8 cellular contexts compared by ENCODE assay signal in genomic region chr16:2213817-2214720, GRCh38. TPM values are rescaled to one million over a fixed set of nuclear protein-coding genes. Genes with fewer than 3 reads are reported as not detected.
A peak's percentile ranks its signal among the peaks of the same experiment; 100 is the strongest.
DNase-seq lines count a peak whose midpoint lies in the region; ATAC-seq, FAIRE-seq and TF ChIP-seq lines count a peak whose summit lies in the region.

No MANE protein-coding gene starts in this region.

- TF ChIP-seq EP300 in A549 (IDR thresholded peaks at IDR 0.05), result no peak
- TF ChIP-seq EP300 in Ishikawa (IDR thresholded peaks at IDR 0.05; ENCODE audit: borderline replicate concordance), result no peak

- H3K9ac ChIP-seq in mucosa of rectum (ENCODE audit: low read depth in 1 of 2, low read length in 2 of 2), result peak overlapping the region; percentile 79 to 85

- POLR2A ChIA-PET in A549 (lab: Yijun Ruan, JAX), result interaction anchor here (1.0 to 3.1 kb wide), 9 partner anchors 8 to 468 kb away, joined by 3 to 31 read pairs (median 5); partner anchors contain the start of genes ECI1, KCTD5, MLST8 and TRAF7

- 0% methylated on average over 18 of the region's 99 CpGs for WGBS in A549 (ENCODE audit: missing lambda C conversion rate)

- CTCF ChIA-PET in A549 (lab: Yijun Ruan, JAX), result interaction anchor here (1.0 kb wide), 2 partner anchors 8 to 11 kb away, joined by 3 read pairs; partner anchors contain the start of gene MLST8

- H3K36me3 ChIP-seq in breast epithelium (no peaks in the 10 kb centered on the region), mucosa of rectum (ENCODE audit: control insufficient read depth in 2 of 2, insufficient read depth in 2 of 2, low read length in 2 of 2) (peaks cover 4 to 5% of the 10 kb centered on the region in 2 donors)

- H3K4me2 ChIP-seq in A549, result peak overlapping the region; percentile 100

- FAIRE-seq in A549 (lab: Jason Lieb, UNC), result no peak

- H3K4me1 ChIP-seq in A549, result peaks cover 30% of the 10 kb centered on the region
- peaks cover 10 to 26% of the 10 kb centered on the region in 2 donors for H3K4me1 ChIP-seq in breast epithelium
- peaks cover 18 to 22% of the 10 kb centered on the region in 2 donors for H3K4me1 ChIP-seq in mucosa of rectum (ENCODE audit: control insufficient read depth in 2 of 2, insufficient read depth in 2 of 2, low read length in 2 of 2)

- TF ChIP-seq RAD21 in A549 (conservative IDR thresholded peaks at IDR 0.05 in 1 of 2, IDR thresholded peaks at IDR 0.05 in 1 of 2), result no peak
- no peak for TF ChIP-seq RAD21 in Ishikawa (IDR thresholded peaks at IDR 0.05; ENCODE audit: low read depth)

- intact Hi-C loops in breast epithelium (cut with DNase I; ENCODE audit: low total_unique reads), result no loop called here

- peak; percentile 86 for TF ChIP-seq POLR2A in A549 (IDR thresholded peaks at IDR 0.05; ENCODE audit: low read length)
- TF ChIP-seq POLR2A in breast epithelium (IDR thresholded peaks at IDR 0.05), result no peak

- H3K9me3 ChIP-seq in A549, result no peaks in the 10 kb centered on the region
- H3K9me3 ChIP-seq in breast epithelium, result no peaks in the 10 kb centered on the region
- H3K9me3 ChIP-seq in mucosa of rectum (ENCODE audit: control insufficient read depth in 2 of 2, low read length in 2 of 2), result no peaks in the 10 kb centered on the region

- TF ChIP-seq CTCF in A549 (IDR thresholded peaks at IDR 0.05), result no peak
- no peak for TF ChIP-seq CTCF in breast epithelium (IDR thresholded peaks at IDR 0.05)

- ATAC-seq in A549 (peak in 1 of 2 experiments; percentile 28; a peak in 3 of 6 replicates), GM18873 (IDR thresholded peaks at IDR 0.05; ENCODE audit: low FRiP score, unreplicated experiment) (peak; percentile 13), HG03196 (IDR thresholded peaks at IDR 0.05; ENCODE audit: unreplicated experiment) (no peak)

- H3K27ac ChIP-seq in A549, result peak overlapping the region; percentile 89 to 95
- H3K27ac ChIP-seq in breast epithelium, result peak overlapping the region; percentile 52 to 76
- H3K27ac ChIP-seq in mucosa of rectum (ENCODE audit: low read depth in 2 of 2, low read length in 2 of 2), result peak overlapping the region; percentile 78 to 85

- H3K27me3 ChIP-seq in breast epithelium (no peaks in the 10 kb centered on the region), mucosa of rectum (ENCODE audit: control insufficient read depth in 2 of 2, insufficient read depth in 2 of 2, low read length in 2 of 2) (no peaks in the 10 kb centered on the region)

- no peak for DNase-seq in A549 (ENCODE audit: low read depth in 1 of 2, low spot score in 1 of 2)
- DNase-seq in breast epithelium (ENCODE audit: low spot score in 2 of 2), result no peak
- DNase-seq in kidney glomerular epithelial cell (lab: John Stamatoyannopoulos, UW), result no peak
- DNase-seq in HK-2 (ENCODE audit: unreplicated experiment), result no peak

- H3K4me3 ChIP-seq in A549, result peak overlapping the region; percentile 98
- peak overlapping the region; percentile 76 to 86 (median 86) for H3K4me3 ChIP-seq in breast epithelium
- peak overlapping the region; percentile 79 to 86 for H3K4me3 ChIP-seq in mucosa of rectum (ENCODE audit: low read length in 2 of 2)

TF ChIP-seq in A549, 52 proteins besides CTCF, POLR2A, EP300 and RAD21:
- TF ChIP-seq PHF8 (IDR thresholded peaks at IDR 0.05; ENCODE audit: borderline replicate concordance, low read depth) (peak; percentile 54; the same call in 1 of the 2 replicates), PBX3 (IDR thresholded peaks at IDR 0.05) (no peak)

TF ChIP-seq in Ishikawa, 13 proteins besides CTCF, POLR2A, EP300 and RAD21:
- peak; percentile 43; the same call in 1 of the 2 replicates for TF ChIP-seq MAX (IDR thresholded peaks at IDR 0.05)
- peak; percentile 84 for TF ChIP-seq EGR1 (IDR thresholded peaks at IDR 0.05)
- TF ChIP-seq ZBTB7A (IDR thresholded peaks at IDR 0.05; ENCODE audit: low read depth), result no peak

RNA-seq across cellular contexts. Expression of gene PGP, which starts 0.6 kb away (rescaled TPM):
- polyA plus RNA-seq in A549 (2011; rRNA removed) (13.9 and 15.0 TPM in 2 replicates), A549 (2017; fragmentation: RNase III; extraction: RNeasy Plus Mini Kit Qiagen cat#74134 plus additional on column Dnase treatment) (27.7 to 33.7 TPM (median 31.9 TPM) in 3 replicates)
- 37.0 and 52.9 TPM in 2 replicates for polyA plus RNA-seq in A549 (2012; cell fraction: cytosol; rRNA removed)
- 67.6 and 101 TPM in 2 replicates for polyA plus RNA-seq in A549 (2012; cell fraction: nucleus; rRNA removed)
- polyA minus RNA-seq in A549 (2011; rRNA and poly(A)+ RNA removed), result 7.6 TPM in 2 replicates
- total RNA-seq in breast epithelium, result 10 to 100 TPM in 2 of 3 donors, 1 to 10 TPM in 1; 9.1 to 14.7 (median 12.9) TPM

RNA-seq across cellular contexts. Expression of gene BRICD5, which starts 3.4 kb away (rescaled TPM):
- 2.0 and 3.1 TPM in 2 replicates for polyA plus RNA-seq in A549 (2011; rRNA removed)
- polyA plus RNA-seq in A549 (2012; cell fraction: cytosol; rRNA removed), result 6.3 TPM in 2 replicates
- polyA plus RNA-seq in A549 (2012; cell fraction: nucleus; rRNA removed), result 65.9 and 71.3 TPM in 2 replicates
- polyA plus RNA-seq in A549 (2017; fragmentation: RNase III; extraction: RNeasy Plus Mini Kit Qiagen cat#74134 plus additional on column Dnase treatment), result 7.4 to 11.6 TPM (median 9.1 TPM) in 3 replicates
- 0.54 and 1.9 TPM in 2 replicates for polyA minus RNA-seq in A549 (2011; rRNA and poly(A)+ RNA removed)
- 1 to 10 TPM; 1.4 to 7.5 (median 5.9) TPM for total RNA-seq in breast epithelium

RNA-seq across cellular contexts. Expression of gene MLST8, which starts 8.8 kb away (rescaled TPM):
- polyA plus RNA-seq in A549 (2011; rRNA removed), result 46.8 and 49.5 TPM in 2 replicates
- polyA plus RNA-seq in A549 (2012; cell fraction: cytosol; rRNA removed), result 104 and 110 TPM in 2 replicates
- 151 and 193 TPM in 2 replicates for polyA plus RNA-seq in A549 (2012; cell fraction: nucleus; rRNA removed)
- polyA plus RNA-seq in A549 (2017; fragmentation: RNase III; extraction: RNeasy Plus Mini Kit Qiagen cat#74134 plus additional on column Dnase treatment), result 48.4 to 53.9 TPM (median 50.4 TPM) in 3 replicates
- polyA minus RNA-seq in A549 (2011; rRNA and poly(A)+ RNA removed), result 56.8 and 69.3 TPM in 2 replicates
- 10 to 100 TPM; 42.7 to 48.1 (median 46.5) TPM for total RNA-seq in breast epithelium

RNA-seq across cellular contexts. Expression of gene E4F1, which starts 9.3 kb away (rescaled TPM):
- polyA plus RNA-seq in A549 (2011; rRNA removed) (10.4 and 11.0 TPM in 2 replicates), A549 (2017; fragmentation: RNase III; extraction: RNeasy Plus Mini Kit Qiagen cat#74134 plus additional on column Dnase treatment) (22.0 to 24.4 TPM (median 23.3 TPM) in 3 replicates)
- polyA plus RNA-seq in A549 (2012; cell fraction: cytosol; rRNA removed), result 39.5 and 43.4 TPM in 2 replicates
- 164 and 278 TPM in 2 replicates for polyA plus RNA-seq in A549 (2012; cell fraction: nucleus; rRNA removed)
- polyA minus RNA-seq in A549 (2011; rRNA and poly(A)+ RNA removed), result 7.4 and 9.8 TPM in 2 replicates
- total RNA-seq in breast epithelium, result 10 to 100 TPM; 19.0 to 40.2 (median 34.7) TPM

RNA-seq across cellular contexts. Expression of gene CASKIN1, which starts 17.7 kb away (rescaled TPM):
- 0.13 and 0.27 TPM in 2 replicates for polyA plus RNA-seq in A549 (2011; rRNA removed)
- polyA plus RNA-seq in A549 (2012; cell fraction: cytosol; rRNA removed), result 0.75 and 1.2 TPM in 2 replicates
- 4.4 and 5.5 TPM in 2 replicates for polyA plus RNA-seq in A549 (2012; cell fraction: nucleus; rRNA removed)
- polyA plus RNA-seq in A549 (2017; fragmentation: RNase III; extraction: RNeasy Plus Mini Kit Qiagen cat#74134 plus additional on column Dnase treatment), result 0.72 to 1.0 TPM (median 0.87 TPM) in 3 replicates
- 0.58 and 0.95 TPM in 2 replicates for polyA minus RNA-seq in A549 (2011; rRNA and poly(A)+ RNA removed)
- under 1 TPM in 2 of 3 donors, not detected in 1; 0.33 to 0.44 TPM for total RNA-seq in breast epithelium
